18 cellular contexts compared by ENCODE assay signal in genomic region chr1:30948278-30948677, GRCh38. TPM values are rescaled to one million over a fixed set of nuclear protein-coding genes. Genes with fewer than 3 reads are reported as not detected.
A peak's percentile ranks its signal among the peaks of the same experiment; 100 is the strongest.
DNase-seq lines count a peak whose midpoint lies in the region; ATAC-seq and TF ChIP-seq lines count a peak whose summit lies in the region.
"Had no signal": no experiment of that assay in that cellular context is flagged by ENCODE, and none has a peak within 500 bp of the region (broad histone marks: within the 10 kb centered on the region; RNA-seq: fewer than 3 reads in every experiment).

No MANE protein-coding gene starts in this region.

- peaks cover 65% of the 10 kb centered on the region for H3K36me3 Mint-ChIP-seq in activated CD8-positive, alpha-beta T cell treated with anti-CD3 and anti-CD28 coated beads for 36 hours (ENCODE audit: low read depth)
- H3K36me3 Mint-ChIP-seq in activated CD8-positive, alpha-beta T cell treated with anti-CD3 and anti-CD28 coated beads, Interleukin-2, amount 10 ng/mL, durations not matched to agents 7 days and 5 days (ENCODE audit: low read depth) = peaks cover 63% of the 10 kb centered on the region
- H3K36me3 Mint-ChIP-seq in CD4-positive, CD25-positive, alpha-beta regulatory T cell = peaks cover 59% of the 10 kb centered on the region
- H3K36me3 Mint-ChIP-seq in T-cell (peaks cover 57% of the 10 kb centered on the region), memory B cell (peaks cover 41% of the 10 kb centered on the region)

- POLR2A ChIA-PET in activated CD8-positive, alpha-beta T cell treated with anti-CD3 and anti-CD28 coated beads for 36 hours (lab: Charles Lee) = interaction anchor here (1.2 kb wide), 1 partner anchor 14 kb away, joined by 4 read pairs; no protein-coding TSS in a partner anchor
- POLR2A ChIA-PET in activated CD8-positive, alpha-beta T cell treated with anti-CD3 and anti-CD28 coated beads, Interleukin-2, amount 10 ng/mL, durations not matched to agents 7 days and 5 days (lab: Charles Lee) = no interaction called here
- POLR2A ChIA-PET in T-cell (lab: Charles Lee) = no interaction called here

- H3K4me1 Mint-ChIP-seq in activated CD8-positive, alpha-beta T cell treated with anti-CD3 and anti-CD28 coated beads for 36 hours (ENCODE audit: low read depth) = peaks cover 15% of the 10 kb centered on the region
- peaks cover 19% of the 10 kb centered on the region for H3K4me1 Mint-ChIP-seq in activated CD8-positive, alpha-beta T cell treated with anti-CD3 and anti-CD28 coated beads, Interleukin-2, amount 10 ng/mL, durations not matched to agents 7 days and 5 days (ENCODE audit: low read depth)
- H3K4me1 Mint-ChIP-seq in CD4-positive, CD25-positive, alpha-beta regulatory T cell = peaks cover 10 to 28% (median 23%) of the 10 kb centered on the region in 4 donors
- H3K4me1 Mint-ChIP-seq in T-cell (peaks cover 19 to 21% (median 20%) of the 10 kb centered on the region in 3 donors), memory B cell (peaks cover 7% of the 10 kb centered on the region)
- H3K4me1 Mint-ChIP-seq: H9 had no signal

- H3K4me1 ChIP-seq in CD4-positive, CD25-positive, alpha-beta regulatory T cell (ENCODE audit: control insufficient read depth, insufficient read depth, low read length, poor library complexity, severe bottlenecking) = no peaks in the 10 kb centered on the region
- H3K4me1 ChIP-seq: BLaER1 treated with 17β-estradiol and CSF1 and Interleukin-3, amounts not matched to agents 10 nM and 100 nM; Caco-2 had no signal

- no peak for ATAC-seq in activated CD8-positive, alpha-beta T cell treated with anti-CD3 and anti-CD28 coated beads for 36 hours
- no peak for ATAC-seq in activated CD8-positive, alpha-beta T cell treated with anti-CD3 and anti-CD28 coated beads, Interleukin-2, amount 10 ng/mL, durations not matched to agents 7 days and 5 days
- ATAC-seq in CD4-positive, CD25-positive, alpha-beta regulatory T cell (ENCODE audit: low read depth in 2 of 2) = no peak
- ATAC-seq in T-cell (replicated peaks in 1 of 4) = no peak
- no peak for ATAC-seq in memory B cell (ENCODE audit: low read depth)
- no peak for ATAC-seq in HG02981 (IDR thresholded peaks at IDR 0.05; ENCODE audit: unreplicated experiment)

- no peak overlapping the region for H3K27ac ChIP-seq in CD4-positive, CD25-positive, alpha-beta regulatory T cell (ENCODE audit: insufficient read depth, low read length, poor library complexity, severe bottlenecking)
- H3K27ac ChIP-seq: BLaER1 treated with 17β-estradiol and CSF1 and Interleukin-3, amounts not matched to agents 10 nM and 100 nM; HL-60 had no signal

- no peaks in the 10 kb centered on the region for H3K9me3 Mint-ChIP-seq in activated CD8-positive, alpha-beta T cell treated with anti-CD3 and anti-CD28 coated beads for 36 hours
- no peaks in the 10 kb centered on the region for H3K9me3 Mint-ChIP-seq in activated CD8-positive, alpha-beta T cell treated with anti-CD3 and anti-CD28 coated beads, Interleukin-2, amount 10 ng/mL, durations not matched to agents 7 days and 5 days (ENCODE audit: insufficient read depth)
- no peaks in the 10 kb centered on the region for H3K9me3 Mint-ChIP-seq in CD4-positive, CD25-positive, alpha-beta regulatory T cell
- H3K9me3 Mint-ChIP-seq in T-cell = no peaks in the 10 kb centered on the region
- H3K9me3 Mint-ChIP-seq in memory B cell = no peaks in the 10 kb centered on the region
- H3K9me3 Mint-ChIP-seq: H9 had no signal

- no peak overlapping the region for H3K4me3 ChIP-seq in CD4-positive, CD25-positive, alpha-beta regulatory T cell (ENCODE audit: low read depth, low read length)
- H3K4me3 ChIP-seq: BLaER1 treated with 17β-estradiol and CSF1 and Interleukin-3, amounts not matched to agents 10 nM and 100 nM had no signal

- intact Hi-C loops in activated CD8-positive, alpha-beta T cell treated with anti-CD3 and anti-CD28 coated beads for 36 hours (cut with micrococcal nuclease) = no loop called here

- no peaks in the 10 kb centered on the region for H3K27me3 Mint-ChIP-seq in activated CD8-positive, alpha-beta T cell treated with anti-CD3 and anti-CD28 coated beads for 36 hours
- H3K27me3 Mint-ChIP-seq in activated CD8-positive, alpha-beta T cell treated with anti-CD3 and anti-CD28 coated beads, Interleukin-2, amount 10 ng/mL, durations not matched to agents 7 days and 5 days (ENCODE audit: low read depth) = no peaks in the 10 kb centered on the region
- H3K27me3 Mint-ChIP-seq in CD4-positive, CD25-positive, alpha-beta regulatory T cell = no peaks in the 10 kb centered on the region
- H3K27me3 Mint-ChIP-seq in T-cell = no peaks in the 10 kb centered on the region
- no peaks in the 10 kb centered on the region for H3K27me3 Mint-ChIP-seq in memory B cell

- TF ChIP-seq CTCF in activated CD8-positive, alpha-beta T cell treated with anti-CD3 and anti-CD28 coated beads for 36 hours (IDR thresholded peaks at IDR 0.05) = no peak
- no peak for TF ChIP-seq CTCF in GM20000 (IDR thresholded peaks at IDR 0.05; ENCODE audit: extremely low read depth, missing control alignments)

- peak overlapping the region; percentile 45 for H3K27ac Mint-ChIP-seq in activated CD8-positive, alpha-beta T cell treated with anti-CD3 and anti-CD28 coated beads for 36 hours
- H3K27ac Mint-ChIP-seq in activated CD8-positive, alpha-beta T cell treated with anti-CD3 and anti-CD28 coated beads, Interleukin-2, amount 10 ng/mL, durations not matched to agents 7 days and 5 days = no peak overlapping the region
- H3K27ac Mint-ChIP-seq in CD4-positive, CD25-positive, alpha-beta regulatory T cell = peak overlapping the region in 2 of 3 donors; percentile 64 to 79
- H3K27ac Mint-ChIP-seq in T-cell = peak overlapping the region; percentile 36 to 52
- H3K27ac Mint-ChIP-seq in memory B cell = peak overlapping the region; percentile 68
- H3K27ac Mint-ChIP-seq: H9 had no signal

- CTCF ChIA-PET in activated CD8-positive, alpha-beta T cell treated with anti-CD3 and anti-CD28 coated beads for 36 hours (lab: Charles Lee) = interaction anchor here (1.4 to 1.6 kb wide), 2 partner anchors 19 to 146 kb away, joined by 6 to 7 read pairs; no protein-coding TSS in a partner anchor
- CTCF ChIA-PET in activated CD8-positive, alpha-beta T cell treated with anti-CD3 and anti-CD28 coated beads, Interleukin-2, amount 10 ng/mL, durations not matched to agents 7 days and 5 days (lab: Charles Lee) = no interaction called here
- CTCF ChIA-PET in T-cell (lab: Charles Lee) = no interaction called here

- peaks cover 91% of the 10 kb centered on the region for H3K36me3 ChIP-seq in CD4-positive, CD25-positive, alpha-beta regulatory T cell (ENCODE audit: control insufficient read depth, insufficient read depth, low read length)

- no peak for DNase-seq in activated CD8-positive, alpha-beta T cell treated with anti-CD3 and anti-CD28 coated beads for 36 hours
- DNase-seq in activated CD8-positive, alpha-beta T cell treated with anti-CD3 and anti-CD28 coated beads, Interleukin-2, amount 10 ng/mL, durations not matched to agents 7 days and 5 days = no peak
- no peak for DNase-seq in CD4-positive, CD25-positive, alpha-beta regulatory T cell
- DNase-seq in T-cell = no peak
- no peak for DNase-seq in memory B cell (ENCODE audit: low spot score in 2 of 2)
- DNase-seq in NCI-H1092 treated with DMSO at 0.1 percent for 48 hours (lab: John Stamatoyannopoulos, UW) = no peak
- DNase-seq in GM20000 (ENCODE audit: low spot score) = no peak
- DNase-seq: Caco-2, DMS153, H9, NCI-H1105 treated with DMSO at 0.1 percent for 48 hours, NCI-H1694 treated with DMSO at 0.1 percent for 48 hours, NCI-H2107, NCI-H2227 treated with DMSO at 0.1 percent for 48 hours, NCI-H524 treated with DMSO at 0.1 percent for 48 hours had no signal

- H3K9me3 ChIP-seq in CD4-positive, CD25-positive, alpha-beta regulatory T cell (ENCODE audit: control insufficient read depth in 2 of 2, low read length in 2 of 2) = no peaks in the 10 kb centered on the region
- H3K9me3 ChIP-seq: BLaER1 treated with 17β-estradiol and CSF1 and Interleukin-3, amounts not matched to agents 10 nM and 100 nM; Caco-2 had no signal

- no peak overlapping the region for H3K4me3 Mint-ChIP-seq in activated CD8-positive, alpha-beta T cell treated with anti-CD3 and anti-CD28 coated beads for 36 hours
- H3K4me3 Mint-ChIP-seq in activated CD8-positive, alpha-beta T cell treated with anti-CD3 and anti-CD28 coated beads, Interleukin-2, amount 10 ng/mL, durations not matched to agents 7 days and 5 days = no peak overlapping the region
- H3K4me3 Mint-ChIP-seq in CD4-positive, CD25-positive, alpha-beta regulatory T cell = no peak overlapping the region
- no peak overlapping the region for H3K4me3 Mint-ChIP-seq in T-cell
- H3K4me3 Mint-ChIP-seq in memory B cell = no peak overlapping the region
- H3K4me3 Mint-ChIP-seq: H9 had no signal

- H3K27me3 ChIP-seq in CD4-positive, CD25-positive, alpha-beta regulatory T cell (ENCODE audit: control insufficient read depth, insufficient read depth, low read length) = no peaks in the 10 kb centered on the region
- H3K27me3 ChIP-seq: BLaER1 treated with 17β-estradiol and CSF1 and Interleukin-3, amounts not matched to agents 10 nM and 100 nM had no signal

RNA-seq across cellular contexts. Expression of gene SDC3, which starts 39.7 kb away (rescaled TPM):
- total RNA-seq in activated CD8-positive, alpha-beta T cell treated with anti-CD3 and anti-CD28 coated beads for 36 hours = under 1 TPM; 0.04 to 0.14 TPM
- not detected for total RNA-seq in activated CD8-positive, alpha-beta T cell treated with anti-CD3 and anti-CD28 coated beads, Interleukin-2, amount 10 ng/mL, durations not matched to agents 7 days and 5 days
- total RNA-seq in CD4-positive, CD25-positive, alpha-beta regulatory T cell = 0.12 TPM
- not detected for polyA plus RNA-seq in CD4-positive, CD25-positive, alpha-beta regulatory T cell
- total RNA-seq in T-cell = 1 to 10 TPM in 1 of 5 donors, under 1 TPM in 4; 0.07 to 1.1 (median 0.47) TPM
